18 cellular contexts compared by ENCODE assay signal in the genomic region with DNA sequence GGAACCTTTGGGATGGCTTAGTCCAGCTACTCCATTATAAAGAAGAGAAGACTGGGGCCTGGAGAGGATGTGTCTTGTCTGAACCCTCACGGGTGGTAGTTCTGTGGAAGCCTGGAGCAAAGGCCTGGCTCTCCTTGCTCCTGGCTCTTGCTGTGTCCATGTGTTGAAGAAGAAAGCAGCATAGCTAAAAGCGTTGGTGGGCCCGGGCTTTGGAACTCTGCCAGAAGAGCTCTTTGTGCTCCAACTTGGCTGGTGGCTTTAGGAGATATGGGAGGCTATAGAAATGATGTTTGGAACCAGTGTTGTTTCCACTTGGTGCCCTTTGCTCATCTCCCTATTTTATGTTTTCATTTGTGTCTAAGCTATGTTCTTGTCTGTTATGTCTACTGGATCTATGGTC.
DNase-seq lines count a peak whose midpoint lies in the region; ATAC-seq and TF ChIP-seq lines count a peak whose summit lies in the region.
"Had no signal": no experiment of that assay in that cellular context is flagged by ENCODE, and none has a peak within 500 bp of the region (broad histone marks: within the 10 kb centered on the region; RNA-seq: fewer than 3 reads in every experiment).

No MANE protein-coding gene starts in this region.

- no peaks in the 10 kb centered on the region for H3K79me1 ChIP-seq in mesendoderm (ENCODE audit: low read length)

- peak overlapping the region; percentile 41 for H3K4ac ChIP-seq in mesendoderm (ENCODE audit: low read depth, low read length)

- H3K9me3 ChIP-seq in suprapubic skin (no peaks in the 10 kb centered on the region), psoas muscle (no peaks in the 10 kb centered on the region)
- H3K9me3 ChIP-seq: body of pancreas, heart left ventricle had no signal

- peak overlapping the region; percentile 78 for H3K56ac ChIP-seq in mesendoderm (ENCODE audit: low read length)

- H4K5ac ChIP-seq in mesendoderm (ENCODE audit: low read length): no peak overlapping the region

- DNase-seq in ELF-1 (ENCODE audit: low read depth, low spot score) (peak; percentile 48), NCI-H526 treated with DMSO at 0.1 percent for 48 hours (lab: John Stamatoyannopoulos, UW) (peak; percentile 73), mesendoderm (no peak), suprapubic skin (ENCODE audit: low spot score in 2 of 2) (no peak), psoas muscle (no peak), NCI-H146 treated with DMSO at 0.1 percent for 48 hours (lab: John Stamatoyannopoulos, UW; ENCODE audit: unreplicated experiment) (no peak)
- DNase-seq: activated effector memory CD4-positive, alpha-beta T cell treated with anti-CD3 and anti-CD28 coated beads, Interleukin-2, amount 50 U/mL, for 16 hours; CD4-positive, CD25-positive, alpha-beta regulatory T cell; effector CD4-positive, alpha-beta T cell; erythroblast; heart left ventricle; NCI-H2029 treated with DMSO at 0.1 percent for 48 hours; NCI-H510A; nucleus accumbens had no signal

- H3K79me2 ChIP-seq in ACC112 (ENCODE audit: control insufficient read depth, insufficient read depth, low read length, unreplicated experiment) (peaks cover 56% of the 10 kb centered on the region), mesendoderm (ENCODE audit: control insufficient read depth, insufficient read depth, low read length) (peaks cover 66% of the 10 kb centered on the region)

- no peak for TF ChIP-seq POLR2A in suprapubic skin (IDR thresholded peaks at IDR 0.05)

- peak overlapping the region; percentile 15 for H3K4me2 ChIP-seq in mesendoderm (ENCODE audit: low read length)

- H4K8ac ChIP-seq in mesendoderm (ENCODE audit: low read depth, low read length): no peak overlapping the region

- H2BK120ac ChIP-seq in mesendoderm (ENCODE audit: low read depth, low read length): no peak overlapping the region

- WGBS in mesendoderm (ENCODE audit: extremely low coverage, insufficient coverage, low lambda C conversion rate): no CpG with 5 or more reads among the region's 3 CpGs
- WGBS in suprapubic skin: 55% methylated on average over 3 of the region's 3 CpGs
- WGBS in psoas muscle, 3 donors: 68 to 72% (median 72%) methylated on average over 3 of the region's 3 CpGs

- H2AFZ ChIP-seq in ACC112 (ENCODE audit: low read length, unreplicated experiment): no peak overlapping the region

- H3K27ac ChIP-seq in ACC112 (ENCODE audit: low read depth, low read length) (peak overlapping the region; percentile 79; the same call in 1 of the 2 replicates), mesendoderm (ENCODE audit: low read depth, low read length) (no peak overlapping the region), suprapubic skin (no peak overlapping the region), psoas muscle (no peak overlapping the region)
- H3K27ac ChIP-seq: heart left ventricle had no signal

- TF ChIP-seq CTCF in suprapubic skin (IDR thresholded peaks at IDR 0.05) (no peak), psoas muscle (IDR thresholded peaks at IDR 0.05) (no peak)

- intact Hi-C loops in psoas muscle (cut with DNase I): no loop called here

- H3K27me3 ChIP-seq in ACC112 (ENCODE audit: insufficient read depth, low read length) (no peaks in the 10 kb centered on the region), mesendoderm (ENCODE audit: insufficient read depth, low read length, poor library complexity) (no peaks in the 10 kb centered on the region), suprapubic skin (no peaks in the 10 kb centered on the region), psoas muscle (ENCODE audit: insufficient read depth in 3 of 3, low read length in 2 of 3) (no peaks in the 10 kb centered on the region)
- H3K27me3 ChIP-seq: body of pancreas, heart left ventricle had no signal

- H3K23ac ChIP-seq in mesendoderm (ENCODE audit: low read length): no peak overlapping the region

- H3K9ac ChIP-seq in mesendoderm (ENCODE audit: low read length): peak overlapping the region; percentile 37

- peak overlapping the region; percentile 1 for H2BK15ac ChIP-seq in mesendoderm (replicated peaks; ENCODE audit: low read depth)

- H3K18ac ChIP-seq in mesendoderm (ENCODE audit: low read length): peak overlapping the region; percentile 12

- ATAC-seq in psoas muscle: no peak
- ATAC-seq: body of pancreas; heart left ventricle; stimulated activated memory B cell treated with anti-CD40 and anti-IgM and Interleukin-4, amounts not matched to agents 10 μg/mL and 1 μg/mL and 100 μg/mL, for 72 hours had no signal

- H2BK5ac ChIP-seq in mesendoderm (ENCODE audit: low read length): no peak overlapping the region

- 0 out of 2 replicates have a peak, but pooled peaks cover 4% of the 10 kb centered on the region for H3K36me3 ChIP-seq in ACC112 (ENCODE audit: insufficient read depth, low read length)
- no peaks in the 10 kb centered on the region for H3K36me3 ChIP-seq in mesendoderm (ENCODE audit: control insufficient read depth, insufficient read depth, low read length)
- H3K36me3 ChIP-seq in suprapubic skin: no peaks in the 10 kb centered on the region
- no peaks in the 10 kb centered on the region for H3K36me3 ChIP-seq in psoas muscle (ENCODE audit: insufficient read depth in 1 of 2, low read depth in 1 of 2)
- H3K36me3 ChIP-seq: heart left ventricle had no signal

- H3K4me1 ChIP-seq in ACC112 (ENCODE audit: control insufficient read depth, insufficient read depth, low read length, unreplicated experiment) (peaks cover 23% of the 10 kb centered on the region), mesendoderm (ENCODE audit: control insufficient read depth, low read depth, low read length) (peaks cover 42% of the 10 kb centered on the region), suprapubic skin (peaks cover 25% of the 10 kb centered on the region), psoas muscle (peaks cover 10% of the 10 kb centered on the region)

- H3K4me3 ChIP-seq in ACC112 (ENCODE audit: low read depth, low read length) (no peak overlapping the region), mesendoderm (ENCODE audit: low read length) (no peak overlapping the region), suprapubic skin (no peak overlapping the region), psoas muscle (no peak overlapping the region)
- H3K4me3 ChIP-seq: body of pancreas, heart left ventricle, skin epidermis had no signal

- peak overlapping the region; percentile 83 for H2AK5ac ChIP-seq in mesendoderm (ENCODE audit: low read length)

- no peak for TF ChIP-seq EP300 in suprapubic skin (IDR thresholded peaks at IDR 0.05)

Comparison
In these comparisons a context has a peak if more than half of its experiments do, and no peak if none do; other contexts are left out.
1. DNase-seq: peak in ELF-1 (single experiment) and NCI-H526 treated with DMSO at 0.1 percent for 48 hours (single experiment); none in mesendoderm (single experiment), suprapubic skin (0 of 2), psoas muscle (0 of 2) and NCI-H146 treated with DMSO at 0.1 percent for 48 hours (single experiment).